In the genomic region with DNA sequence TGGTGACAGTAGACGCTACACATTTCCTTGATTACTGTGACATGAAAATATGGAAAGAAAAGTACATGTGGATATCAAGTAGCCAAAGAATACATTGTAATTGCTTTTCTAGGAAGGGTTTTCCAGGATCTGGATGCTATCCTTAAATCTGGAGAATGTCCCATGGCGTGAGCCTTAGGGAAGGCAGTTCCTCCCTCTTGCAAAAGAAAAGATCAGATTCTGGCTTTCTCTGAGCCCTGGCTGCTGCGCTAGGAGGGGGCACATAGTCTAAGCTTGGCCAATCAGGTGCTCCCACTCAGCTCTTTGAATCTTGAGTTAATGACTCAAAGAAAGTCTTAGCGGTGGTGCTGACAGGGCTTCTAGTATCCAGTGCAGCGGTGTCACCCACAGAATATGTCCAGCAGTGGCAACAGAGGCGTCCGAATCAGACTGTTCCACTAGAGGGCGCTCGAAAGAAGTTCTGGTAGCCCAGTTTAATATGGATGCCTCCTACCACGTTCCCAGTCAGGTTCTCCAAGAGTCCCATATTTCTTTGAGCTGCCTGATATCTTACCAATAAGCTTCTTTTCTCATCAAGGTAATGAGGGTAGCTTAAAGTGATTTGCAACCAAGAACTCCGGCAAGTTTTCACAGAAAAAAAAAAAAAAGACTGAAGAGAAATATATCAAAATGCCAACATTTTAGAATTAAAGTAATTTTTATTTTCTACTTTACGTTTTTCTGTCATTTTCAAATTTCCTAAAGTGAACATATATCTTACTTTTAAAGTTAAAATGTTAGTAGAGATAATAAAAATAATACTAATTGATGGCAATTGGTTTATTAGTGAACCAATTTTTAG, we compare ENCODE assay signal across 8 cellular contexts.
DNase-seq lines count a peak whose midpoint lies in the region; ATAC-seq, FAIRE-seq and TF ChIP-seq lines count a peak whose summit lies in the region.

No MANE protein-coding gene starts in this region.

- TF ChIP-seq POLR2A in transverse colon (IDR thresholded peaks at IDR 0.05) = no peak

- in situ Hi-C loops in transverse colon (cut with MboI; ENCODE audit: low pct_ligation_motif_present in 1 of 4, low pct_unique_long_range_greater_than_20kb in 1 of 4, low sequenced_read_pairs in 3 of 4) = loop anchor here (25.0 kb wide), 3 partner anchors 226 to 624 kb away; partner anchors contain the start of gene S100G (in 2 of the 4)

- no peaks in the 10 kb centered on the region for H3K36me3 Mint-ChIP-seq in activated T-helper 17 cell treated with anti-CD3 and anti-CD28 coated beads, Interleukin-2, amount 50 U/mL, for 72 hours (ENCODE audit: low read depth)

- H3K4me3 Mint-ChIP-seq in activated T-helper 17 cell treated with anti-CD3 and anti-CD28 coated beads, Interleukin-2, amount 50 U/mL, for 72 hours = no peak overlapping the region

- WGBS in pancreas, 2 donors = 21 to 24% methylated on average over 12 of the region's 12 CpGs
- 32 to 63% methylated on average over 4 to 12 of the region's 12 CpGs for WGBS in transverse colon (ENCODE audit: low coverage in 1 of 2), 2 donors

- peak; percentile 23 for DNase-seq in NCI-H2196 (lab: John Stamatoyannopoulos, UW; ENCODE audit: unreplicated experiment)
- no peak for DNase-seq in NCI-H2196 treated with DMSO at 0.1 percent for 48 hours (lab: John Stamatoyannopoulos, UW; ENCODE audit: unreplicated experiment)
- peak; percentile 6 for DNase-seq in HuH-7.5 (ENCODE audit: low spot score)
- DNase-seq in RPMI8226 = peak; percentile 66
- peak; percentile 31 for DNase-seq in foreskin melanocyte
- DNase-seq in pancreas = peak; percentile 39 to 83 (median 66)
- DNase-seq in transverse colon = peak; percentile 79

- H3K9me3 Mint-ChIP-seq in activated T-helper 17 cell treated with anti-CD3 and anti-CD28 coated beads, Interleukin-2, amount 50 U/mL, for 72 hours = no peaks in the 10 kb centered on the region

- H3K27ac ChIP-seq in pancreas = no peak overlapping the region
- H3K27ac ChIP-seq in transverse colon = no peak overlapping the region

- intact Hi-C loops in pancreas (cut with DNase I) = no loop called here
- intact Hi-C loops in transverse colon (cut with DNase I; ENCODE audit: low total_unique reads) = no loop called here

- H3K27me3 ChIP-seq in pancreas (peaks cover 0 to 22% (median 0%) of the 10 kb centered on the region in 4 donors), transverse colon (no peaks in the 10 kb centered on the region)

- FAIRE-seq in pancreas (lab: Jason Lieb, UNC) = peak; percentile 86

- H3K27me3 Mint-ChIP-seq in activated T-helper 17 cell treated with anti-CD3 and anti-CD28 coated beads, Interleukin-2, amount 50 U/mL, for 72 hours = no peaks in the 10 kb centered on the region

- H3K4me1 ChIP-seq in pancreas (no peaks in the 10 kb centered on the region), transverse colon (no peaks in the 10 kb centered on the region)

- H3K36me3 ChIP-seq in pancreas = no peaks in the 10 kb centered on the region
- H3K36me3 ChIP-seq in transverse colon = no peaks in the 10 kb centered on the region

- TF ChIP-seq CTCF in pancreas (IDR thresholded peaks at IDR 0.05) (peak; percentile 46 to 74 (median 58)), transverse colon (IDR thresholded peaks at IDR 0.05) (peak in 4 of 5 experiments; percentile 29 to 55 (median 50))

- peak; percentile 74 for ATAC-seq in activated T-helper 17 cell treated with anti-CD3 and anti-CD28 coated beads, Interleukin-2, amount 50 U/mL, for 72 hours (replicated peaks)
- peak; percentile 76 to 96 (median 92) for ATAC-seq in pancreas

- H3K4me3 ChIP-seq in pancreas (no peak overlapping the region), transverse colon (no peak overlapping the region)

- no peaks in the 10 kb centered on the region for H3K4me1 Mint-ChIP-seq in activated T-helper 17 cell treated with anti-CD3 and anti-CD28 coated beads, Interleukin-2, amount 50 U/mL, for 72 hours

- no peaks in the 10 kb centered on the region for H3K9me3 ChIP-seq in pancreas
- H3K9me3 ChIP-seq in transverse colon = no peaks in the 10 kb centered on the region

- H3K27ac Mint-ChIP-seq in activated T-helper 17 cell treated with anti-CD3 and anti-CD28 coated beads, Interleukin-2, amount 50 U/mL, for 72 hours = no peak overlapping the region

- no peak for TF ChIP-seq EP300 in transverse colon (IDR thresholded peaks at IDR 0.05; ENCODE audit: low read depth)
